8 cellular contexts compared by ENCODE assay signal in the genomic region with DNA sequence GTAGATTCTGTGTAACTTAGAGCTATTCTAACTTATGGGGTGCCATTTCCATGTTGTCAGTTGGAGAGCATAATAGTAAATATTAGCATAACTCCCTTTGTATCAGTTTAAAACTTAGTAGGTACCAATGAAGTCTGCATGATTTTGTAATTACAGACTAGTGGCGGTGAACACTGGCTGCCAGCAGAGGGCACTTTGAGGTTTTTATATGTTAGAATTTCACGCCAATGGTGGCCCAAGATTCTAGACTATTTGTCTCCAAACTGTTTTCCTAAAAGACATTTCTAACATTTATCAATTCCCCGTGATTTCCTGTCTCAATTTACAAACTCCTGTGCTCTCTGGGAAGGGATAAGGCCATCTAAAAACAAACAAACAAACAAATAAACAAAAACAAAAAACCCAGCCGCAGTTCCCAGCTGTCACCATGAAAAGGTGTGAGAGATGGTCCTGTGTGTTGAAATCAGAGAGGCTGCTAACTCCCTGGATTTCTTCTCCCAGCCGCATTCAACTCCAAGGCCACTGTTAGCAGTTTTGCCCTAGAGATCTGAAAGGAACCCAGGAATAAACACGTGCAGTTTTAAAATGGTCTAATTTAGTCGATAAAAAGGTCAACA. TPM values are rescaled to one million over a fixed set of nuclear protein-coding genes. Genes with fewer than 3 reads are reported as not detected.
DNase-seq lines count a peak whose midpoint lies in the region; ATAC-seq, FAIRE-seq and TF ChIP-seq lines count a peak whose summit lies in the region.

No MANE protein-coding gene starts in this region.

- no peak overlapping the region for H3K27ac Mint-ChIP-seq in glutamatergic neuron (ENCODE audit: unreplicated experiment)
- H3K27ac Mint-ChIP-seq in stimulated activated effector memory CD8-positive, alpha-beta T cell treated with anti-CD3 and anti-CD28 coated beads, Interleukin-12 subunit alpha, Interleukin-12 subunit beta, amount 100 ng/mL, for 72 hours: no peak overlapping the region

- H3K9me3 Mint-ChIP-seq in glutamatergic neuron (ENCODE audit: unreplicated experiment): peaks cover 4% of the 10 kb centered on the region
- no peaks in the 10 kb centered on the region for H3K9me3 Mint-ChIP-seq in stimulated activated effector memory CD8-positive, alpha-beta T cell treated with anti-CD3 and anti-CD28 coated beads, Interleukin-12 subunit alpha, Interleukin-12 subunit beta, amount 100 ng/mL, for 72 hours

- H3K9me3 ChIP-seq in heart left ventricle: no peaks in the 10 kb centered on the region

- TF ChIP-seq POLR2A in heart left ventricle (IDR thresholded peaks at IDR 0.05): no peak

- no peaks in the 10 kb centered on the region for H3K4me1 Mint-ChIP-seq in glutamatergic neuron (ENCODE audit: low read depth, unreplicated experiment)
- H3K4me1 Mint-ChIP-seq in stimulated activated effector memory CD8-positive, alpha-beta T cell treated with anti-CD3 and anti-CD28 coated beads, Interleukin-12 subunit alpha, Interleukin-12 subunit beta, amount 100 ng/mL, for 72 hours: no peaks in the 10 kb centered on the region

- no peaks in the 10 kb centered on the region for H3K36me3 Mint-ChIP-seq in glutamatergic neuron (ENCODE audit: unreplicated experiment)
- no peaks in the 10 kb centered on the region for H3K36me3 Mint-ChIP-seq in stimulated activated effector memory CD8-positive, alpha-beta T cell treated with anti-CD3 and anti-CD28 coated beads, Interleukin-12 subunit alpha, Interleukin-12 subunit beta, amount 100 ng/mL, for 72 hours

- TF ChIP-seq CTCF in heart left ventricle (IDR thresholded peaks at IDR 0.05): peak; percentile 24 to 69 (median 48)
- peak; percentile 77 for TF ChIP-seq CTCF in LNCaP clone FGC (IDR thresholded peaks at IDR 0.05; ENCODE audit: control insufficient read depth, extremely low read depth, insufficient read depth)
- peak; percentile 74 for TF ChIP-seq CTCF in glutamatergic neuron (IDR thresholded peaks at IDR 0.05; ENCODE audit: partially characterized antibody, unreplicated experiment)

- 46 to 53% (median 50%) methylated on average over 7 of the region's 7 CpGs for WGBS in heart left ventricle, 4 donors

- H3K27ac ChIP-seq in heart left ventricle: no peak overlapping the region

- H3K4me3 ChIP-seq in heart left ventricle (no peak overlapping the region), LNCaP clone FGC (ENCODE audit: low read depth, low read length) (no peak overlapping the region)

- no peaks in the 10 kb centered on the region for H3K27me3 Mint-ChIP-seq in glutamatergic neuron (ENCODE audit: unreplicated experiment)

- H3K4me3 Mint-ChIP-seq in glutamatergic neuron (ENCODE audit: unreplicated experiment): no peak overlapping the region
- no peak overlapping the region for H3K4me3 Mint-ChIP-seq in stimulated activated effector memory CD8-positive, alpha-beta T cell treated with anti-CD3 and anti-CD28 coated beads, Interleukin-12 subunit alpha, Interleukin-12 subunit beta, amount 100 ng/mL, for 72 hours

- H3K4me1 ChIP-seq in heart left ventricle: peaks cover 0 to 10% (median 5%) of the 10 kb centered on the region in 12 donors

- peak; percentile 34 for FAIRE-seq in TTC549 (lab: Jason Lieb, UNC)

- intact Hi-C loops in heart left ventricle (cut with DNase I) (loop anchor here in 7 of 10 donors (5.0 to 10.0 kb wide), 4 partner anchors 491 to 721 kb away; no protein-coding TSS in a partner anchor), Right ventricle myocardium inferior (cut with DNase I) (no loop called here)

- H3K27me3 ChIP-seq in heart left ventricle: no peaks in the 10 kb centered on the region

- H3K36me3 ChIP-seq in heart left ventricle: no peaks in the 10 kb centered on the region

- no peak for DNase-seq in heart left ventricle
- no peak for DNase-seq in Right ventricle myocardium inferior (ENCODE audit: missing footprints)
- no peak for DNase-seq in LNCaP clone FGC (ENCODE audit: low read depth)
- peak; percentile 27 for DNase-seq in glutamatergic neuron
- peak; percentile 23 to 33 for DNase-seq in stimulated activated CD4-positive, alpha-beta T cell treated with anti-CD3 and anti-CD28 coated beads, Interleukin-2, amount 100 ng/mL, for 24 hours
- no peak for DNase-seq in stimulated activated effector memory CD8-positive, alpha-beta T cell treated with anti-CD3 and anti-CD28 coated beads, Interleukin-12 subunit alpha, Interleukin-12 subunit beta, amount 100 ng/mL, for 72 hours (ENCODE audit: low spot score in 2 of 2)

- ATAC-seq in heart left ventricle (no peak), Right ventricle myocardium inferior (no peak), GM18519 (IDR thresholded peaks at IDR 0.05; ENCODE audit: low FRiP score, unreplicated experiment) (no peak)
- ATAC-seq in stimulated activated effector memory CD8-positive, alpha-beta T cell treated with anti-CD3 and anti-CD28 coated beads, Interleukin-12 subunit alpha, Interleukin-12 subunit beta, amount 100 ng/mL, for 72 hours: no peak

RNA-seq across cellular contexts. Expression of a gene that starts 57.6 kb away (rescaled TPM):
- 10 to 100 TPM in 5 of 9 donors, 1 to 10 TPM in 4; 5.3 to 14.8 (median 11.2) TPM for total RNA-seq in heart left ventricle
- 10 to 100 TPM in 1 of 2 donors, 1 to 10 TPM in 1; 3.4 to 11.1 TPM for polyA plus RNA-seq in heart left ventricle
- 11.7 TPM for total RNA-seq in Right ventricle myocardium inferior
- total RNA-seq in glutamatergic neuron (ENCODE audit: unreplicated experiment): 15.9 TPM

Comparison
In these comparisons a context has a peak if more than half of its experiments do, and no peak if none do; other contexts are left out.
1. DNase-seq: peak in glutamatergic neuron (single experiment) and stimulated activated CD4-positive, alpha-beta T cell treated with anti-CD3 and anti-CD28 coated beads, Interleukin-2, amount 100 ng/mL, for 24 hours (2 of 2); none in heart left ventricle (0 of 5), Right ventricle myocardium inferior (single experiment), LNCaP clone FGC (single experiment) and stimulated activated effector memory CD8-positive, alpha-beta T cell treated with anti-CD3 and anti-CD28 coated beads, Interleukin-12 subunit alpha, Interleukin-12 subunit beta, amount 100 ng/mL, for 72 hours (0 of 2).
2. Peak in every context shown above with its lines, with median percentiles within 50 percentile points of each other: CTCF ChIP-seq.